ENCODE assay signal across 14 cellular contexts in the genomic region with DNA sequence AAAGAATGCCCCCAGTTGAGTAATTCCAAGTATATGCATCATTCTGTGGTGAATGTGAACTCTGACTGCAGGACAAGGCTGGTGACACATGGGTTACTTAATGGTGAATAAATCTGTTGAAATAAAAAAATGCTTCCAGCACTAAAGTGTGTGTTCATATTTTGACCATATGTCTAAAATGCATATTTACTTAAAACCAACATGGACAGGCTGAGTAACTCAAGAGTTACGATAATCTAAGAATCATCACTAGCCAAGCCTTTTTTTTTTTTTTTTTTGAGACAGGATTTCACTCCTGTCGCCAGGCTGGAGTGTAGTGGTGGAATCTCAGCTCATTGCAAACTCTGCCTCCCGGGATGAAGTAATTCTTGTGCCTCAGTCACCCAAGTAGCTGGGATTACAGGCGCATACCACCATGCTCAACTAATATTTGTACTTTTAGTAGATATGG. TPM values are rescaled to one million over a fixed set of nuclear protein-coding genes. Genes with fewer than 3 reads are reported as not detected.
DNase-seq lines count a peak whose midpoint lies in the region; ATAC-seq and TF ChIP-seq lines count a peak whose summit lies in the region.
"Had no signal": no experiment of that assay in that cellular context is flagged by ENCODE, and none has a peak within 500 bp of the region (broad histone marks: within the 10 kb centered on the region; RNA-seq: fewer than 3 reads in every experiment).

No MANE protein-coding gene starts in this region.

- H3K36me3 ChIP-seq in uterus: no peaks in the 10 kb centered on the region
- H3K36me3 ChIP-seq: pancreas, transverse colon had no signal

- H3K4me3 ChIP-seq in AG04449 (ENCODE audit: low read depth, low read length): no peak overlapping the region
- H3K4me3 ChIP-seq in astrocyte of the cerebellum (ENCODE audit: low read depth, low read length): no peak overlapping the region
- no peak overlapping the region for H3K4me3 ChIP-seq in uterus
- H3K4me3 ChIP-seq: pancreas, transverse colon had no signal

- H3K4me1 ChIP-seq in uterus: no peaks in the 10 kb centered on the region
- H3K4me1 ChIP-seq: pancreas, transverse colon had no signal

- H3K9me3 ChIP-seq in uterus: no peaks in the 10 kb centered on the region
- H3K9me3 ChIP-seq: pancreas, transverse colon had no signal

- POLR2A ChIA-PET in AG04449 (lab: Yijun Ruan, JAX): interaction anchor here (0.6 to 2.6 kb wide), 4 partner anchors 26 to 48 kb away, joined by 3 to 32 read pairs (median 4); no protein-coding TSS in a partner anchor

- DNase-seq in AG04449 (ENCODE audit: low read depth, low spot score): peak; percentile 97
- peak; percentile 89 for DNase-seq in HS-27A (ENCODE audit: low read depth)
- peak; percentile 35 for DNase-seq in astrocyte of the cerebellum (ENCODE audit: low read depth)
- DNase-seq in hepatic stellate cell (ENCODE audit: low spot score): peak; percentile 61
- DNase-seq in uterus: no peak
- no peak for DNase-seq in SHP77 treated with DMSO at 0.1 percent for 48 hours (lab: John Stamatoyannopoulos, UW)
- DNase-seq in NCI-H345 treated with DMSO at 0.1 percent for 48 hours (lab: John Stamatoyannopoulos, UW; ENCODE audit: unreplicated experiment): no peak
- DNase-seq: activated CD4-positive, alpha-beta T cell treated with anti-CD3 and anti-CD28 coated beads, Interleukin-2, amount 10 ng/mL, durations not matched to agents 7 days and 5 days; NCI-H2171; pancreas; T-helper 2 cell; transverse colon had no signal

- H3K27ac ChIP-seq in uterus: no peak overlapping the region
- H3K27ac ChIP-seq: pancreas, transverse colon had no signal

- H3K27me3 ChIP-seq in uterus: no peaks in the 10 kb centered on the region
- H3K27me3 ChIP-seq: pancreas, transverse colon had no signal

- intact Hi-C loops in uterus (cut with DNase I; ENCODE audit: low total_unique reads): no loop called here

- TF ChIP-seq CTCF in AG04449 (IDR thresholded peaks at IDR 0.05; ENCODE audit: insufficient read depth, low read length, missing control alignments): no peak
- TF ChIP-seq CTCF in astrocyte of the cerebellum (IDR thresholded peaks at IDR 0.05; ENCODE audit: low read depth, low read length, missing control alignments): no peak
- TF ChIP-seq CTCF in uterus (IDR thresholded peaks at IDR 0.05): no peak

- CTCF ChIA-PET in AG04449 (lab: Yijun Ruan, JAX): interaction anchor here (0.8 to 4.3 kb wide), 6 partner anchors 11 to 113 kb away, joined by 3 to 27 read pairs (median 3); a partner anchor contains a TSS

- no peak for ATAC-seq in HG03520 (IDR thresholded peaks at IDR 0.05; ENCODE audit: unreplicated experiment)

- no peak for TF ChIP-seq POLR2A in uterus (IDR thresholded peaks at IDR 0.05)

- in situ Hi-C loops in astrocyte of the cerebellum (cut with HindIII; ENCODE audit: low sequenced_read_pairs): no loop called here

RNA-seq across cellular contexts. Expression of a gene that starts 47.1 kb away (rescaled TPM):
- total RNA-seq in uterus: 10 to 100 TPM in 1 of 4 donors, 1 to 10 TPM in 3; 1.5 to 10.9 (median 4.6) TPM
- total RNA-seq: activated CD4-positive, alpha-beta T cell treated with anti-CD3 and anti-CD28 coated beads, Interleukin-2, amount 10 ng/mL, durations not matched to agents 7 days and 5 days; B cell had no signal

Comparison
In these comparisons a context has a peak if more than half of its experiments do, and no peak if none do; other contexts are left out.
1. DNase-seq: peak in AG04449 (single experiment), HS-27A (single experiment), astrocyte of the cerebellum (single experiment) and hepatic stellate cell (single experiment); none in uterus (0 of 2), SHP77 treated with DMSO at 0.1 percent for 48 hours (single experiment) and NCI-H345 treated with DMSO at 0.1 percent for 48 hours (single experiment).